1 cellular context compared by ENCODE assay signal in genomic region chr1:154794608-154795007, GRCh38.
TF ChIP-seq lines count a peak whose summit lies in the region.

No MANE protein-coding gene starts in this region.

TF ChIP-seq in GM23338, 12 proteins besides CTCF, POLR2A, EP300 and RAD21 (continued from another document):
- TF ChIP-seq ZNF462 (CRISPR knock-in tag; IDR thresholded peaks at IDR 0.05), result no peak
